ENCODE assay signal across 2 cellular contexts in the genomic region with DNA sequence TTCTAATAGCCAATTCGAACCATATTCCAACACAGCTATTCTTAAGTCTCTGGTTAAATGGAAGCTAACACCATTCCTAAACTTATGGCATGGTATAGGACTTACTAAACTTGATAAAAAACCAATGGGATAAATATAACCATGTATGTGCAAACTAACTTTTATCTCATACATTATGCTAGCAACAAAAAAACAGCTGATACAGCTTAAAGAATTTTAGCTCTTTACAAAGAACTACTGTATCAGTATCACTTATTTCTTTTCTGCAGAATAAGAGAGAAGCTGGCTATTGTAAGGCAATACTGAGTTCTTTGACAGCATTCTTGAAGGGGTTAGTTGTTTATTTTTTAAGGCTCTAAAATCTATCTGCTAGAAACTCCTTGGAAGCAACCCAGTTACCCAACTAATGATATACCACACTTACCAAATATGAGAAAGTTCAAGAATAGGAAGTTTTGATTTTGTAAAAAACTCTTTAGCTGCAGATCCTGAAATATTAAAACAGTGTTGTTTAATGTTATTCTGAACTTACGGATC.
TF ChIP-seq lines count a peak whose summit lies in the region.

No MANE protein-coding gene starts in this region.

TF ChIP-seq in HepG2, 621 proteins besides CTCF, POLR2A, EP300 and RAD21:
- TF ChIP-seq MAFK (conservative IDR thresholded peaks at IDR 0.05 in 1 of 2, IDR thresholded peaks at IDR 0.05 in 1 of 2; ENCODE audit: low read length in 2 of 2) = peak; percentile 44 to 65; a peak in 3 of 4 replicates
- no peak for TF ChIP-seq YY1 (IDR thresholded peaks at IDR 0.05; ENCODE audit: insufficient read depth, insufficient replicate concordance, low read depth, low read length)
- TF ChIP-seq HOXA3 (CRISPR knock-in tag; IDR thresholded peaks at IDR 0.05) = no peak
- TF ChIP-seq MAFF (IDR thresholded peaks at IDR 0.05; ENCODE audit: low read depth, low read length) = peak; percentile 38; the same call in 1 of the 2 replicates

TF ChIP-seq in IMR-90, 13 proteins besides CTCF, POLR2A, EP300 and RAD21:
- TF ChIP-seq RCOR1 (IDR thresholded peaks at IDR 0.05; ENCODE audit: insufficient replicate concordance, low read length) (no peak), MAFK (IDR thresholded peaks at IDR 0.05; ENCODE audit: low read depth, low read length) (0 out of 2 replicates have a peak, but pooled peaks have one; percentile 13)
